Comparison of ENCODE assay signal across 1 cellular context in the genomic region with DNA sequence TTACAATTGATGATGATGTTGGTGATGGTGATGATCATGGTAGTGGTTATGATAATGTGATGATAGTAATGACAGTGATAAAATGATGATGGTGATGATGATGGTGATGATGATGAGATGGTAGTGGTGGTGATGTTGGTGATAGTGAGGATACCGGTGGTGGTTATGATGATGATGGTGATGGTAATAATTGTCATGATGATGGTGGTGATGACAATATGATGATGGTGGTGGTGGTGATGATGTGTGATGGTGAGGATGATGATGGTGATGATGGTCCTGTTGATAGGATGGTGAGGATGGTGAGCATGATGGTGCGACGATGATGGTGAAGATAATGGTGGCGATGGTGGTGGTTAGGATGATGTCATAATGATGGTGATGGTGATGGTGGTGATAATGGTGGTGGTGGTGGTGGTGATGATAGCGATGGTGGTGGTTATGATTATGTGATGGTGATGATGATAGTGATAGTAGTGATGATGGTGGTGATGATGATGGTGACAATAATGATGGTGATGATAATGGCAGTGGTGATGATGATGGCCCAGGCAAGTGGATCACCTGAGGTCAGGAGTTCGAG.
TF ChIP-seq lines count a peak whose summit lies in the region.

No MANE protein-coding gene starts in this region.

TF ChIP-seq in H1, 55 proteins besides CTCF, POLR2A, EP300 and RAD21 (continued from another document):
- no peak for TF ChIP-seq SP4 (IDR thresholded peaks at IDR 0.05; ENCODE audit: low read length)
- TF ChIP-seq, protein P1, sequence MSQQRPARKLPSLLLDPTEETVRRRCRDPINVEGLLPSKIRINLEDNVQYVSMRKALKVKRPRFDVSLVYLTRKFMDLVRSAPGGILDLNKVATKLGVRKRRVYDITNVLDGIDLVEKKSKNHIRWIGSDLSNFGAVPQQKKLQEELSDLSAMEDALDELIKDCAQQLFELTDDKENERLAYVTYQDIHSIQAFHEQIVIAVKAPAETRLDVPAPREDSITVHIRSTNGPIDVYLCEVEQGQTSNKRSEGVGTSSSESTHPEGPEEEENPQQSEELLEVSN (IDR thresholded peaks at IDR 0.05): no peak
- no peak for TF ChIP-seq TAF7 (optimal IDR thresholded peaks at IDR 0.05; ENCODE audit: borderline replicate concordance, low read depth, low read length)
- TF ChIP-seq FOSL1 (IDR thresholded peaks at IDR 0.05; ENCODE audit: insufficient read depth, low read depth, low read length): no peak
- TF ChIP-seq, protein P2, sequence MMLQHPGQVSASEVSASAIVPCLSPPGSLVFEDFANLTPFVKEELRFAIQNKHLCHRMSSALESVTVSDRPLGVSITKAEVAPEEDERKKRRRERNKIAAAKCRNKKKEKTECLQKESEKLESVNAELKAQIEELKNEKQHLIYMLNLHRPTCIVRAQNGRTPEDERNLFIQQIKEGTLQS (IDR thresholded peaks at IDR 0.05; ENCODE audit: insufficient read depth, low read depth, low read length): no peak
- no peak for TF ChIP-seq KDM1A (IDR thresholded peaks at IDR 0.05; ENCODE audit: borderline replicate concordance, low read length)
- no peak for TF ChIP-seq KDM4A (IDR thresholded peaks at IDR 0.05; ENCODE audit: low read depth, low read length, severe bottlenecking)
- no peak for TF ChIP-seq SRF (IDR thresholded peaks at IDR 0.05; ENCODE audit: low read depth, low read length)
- TF ChIP-seq, protein P3, sequence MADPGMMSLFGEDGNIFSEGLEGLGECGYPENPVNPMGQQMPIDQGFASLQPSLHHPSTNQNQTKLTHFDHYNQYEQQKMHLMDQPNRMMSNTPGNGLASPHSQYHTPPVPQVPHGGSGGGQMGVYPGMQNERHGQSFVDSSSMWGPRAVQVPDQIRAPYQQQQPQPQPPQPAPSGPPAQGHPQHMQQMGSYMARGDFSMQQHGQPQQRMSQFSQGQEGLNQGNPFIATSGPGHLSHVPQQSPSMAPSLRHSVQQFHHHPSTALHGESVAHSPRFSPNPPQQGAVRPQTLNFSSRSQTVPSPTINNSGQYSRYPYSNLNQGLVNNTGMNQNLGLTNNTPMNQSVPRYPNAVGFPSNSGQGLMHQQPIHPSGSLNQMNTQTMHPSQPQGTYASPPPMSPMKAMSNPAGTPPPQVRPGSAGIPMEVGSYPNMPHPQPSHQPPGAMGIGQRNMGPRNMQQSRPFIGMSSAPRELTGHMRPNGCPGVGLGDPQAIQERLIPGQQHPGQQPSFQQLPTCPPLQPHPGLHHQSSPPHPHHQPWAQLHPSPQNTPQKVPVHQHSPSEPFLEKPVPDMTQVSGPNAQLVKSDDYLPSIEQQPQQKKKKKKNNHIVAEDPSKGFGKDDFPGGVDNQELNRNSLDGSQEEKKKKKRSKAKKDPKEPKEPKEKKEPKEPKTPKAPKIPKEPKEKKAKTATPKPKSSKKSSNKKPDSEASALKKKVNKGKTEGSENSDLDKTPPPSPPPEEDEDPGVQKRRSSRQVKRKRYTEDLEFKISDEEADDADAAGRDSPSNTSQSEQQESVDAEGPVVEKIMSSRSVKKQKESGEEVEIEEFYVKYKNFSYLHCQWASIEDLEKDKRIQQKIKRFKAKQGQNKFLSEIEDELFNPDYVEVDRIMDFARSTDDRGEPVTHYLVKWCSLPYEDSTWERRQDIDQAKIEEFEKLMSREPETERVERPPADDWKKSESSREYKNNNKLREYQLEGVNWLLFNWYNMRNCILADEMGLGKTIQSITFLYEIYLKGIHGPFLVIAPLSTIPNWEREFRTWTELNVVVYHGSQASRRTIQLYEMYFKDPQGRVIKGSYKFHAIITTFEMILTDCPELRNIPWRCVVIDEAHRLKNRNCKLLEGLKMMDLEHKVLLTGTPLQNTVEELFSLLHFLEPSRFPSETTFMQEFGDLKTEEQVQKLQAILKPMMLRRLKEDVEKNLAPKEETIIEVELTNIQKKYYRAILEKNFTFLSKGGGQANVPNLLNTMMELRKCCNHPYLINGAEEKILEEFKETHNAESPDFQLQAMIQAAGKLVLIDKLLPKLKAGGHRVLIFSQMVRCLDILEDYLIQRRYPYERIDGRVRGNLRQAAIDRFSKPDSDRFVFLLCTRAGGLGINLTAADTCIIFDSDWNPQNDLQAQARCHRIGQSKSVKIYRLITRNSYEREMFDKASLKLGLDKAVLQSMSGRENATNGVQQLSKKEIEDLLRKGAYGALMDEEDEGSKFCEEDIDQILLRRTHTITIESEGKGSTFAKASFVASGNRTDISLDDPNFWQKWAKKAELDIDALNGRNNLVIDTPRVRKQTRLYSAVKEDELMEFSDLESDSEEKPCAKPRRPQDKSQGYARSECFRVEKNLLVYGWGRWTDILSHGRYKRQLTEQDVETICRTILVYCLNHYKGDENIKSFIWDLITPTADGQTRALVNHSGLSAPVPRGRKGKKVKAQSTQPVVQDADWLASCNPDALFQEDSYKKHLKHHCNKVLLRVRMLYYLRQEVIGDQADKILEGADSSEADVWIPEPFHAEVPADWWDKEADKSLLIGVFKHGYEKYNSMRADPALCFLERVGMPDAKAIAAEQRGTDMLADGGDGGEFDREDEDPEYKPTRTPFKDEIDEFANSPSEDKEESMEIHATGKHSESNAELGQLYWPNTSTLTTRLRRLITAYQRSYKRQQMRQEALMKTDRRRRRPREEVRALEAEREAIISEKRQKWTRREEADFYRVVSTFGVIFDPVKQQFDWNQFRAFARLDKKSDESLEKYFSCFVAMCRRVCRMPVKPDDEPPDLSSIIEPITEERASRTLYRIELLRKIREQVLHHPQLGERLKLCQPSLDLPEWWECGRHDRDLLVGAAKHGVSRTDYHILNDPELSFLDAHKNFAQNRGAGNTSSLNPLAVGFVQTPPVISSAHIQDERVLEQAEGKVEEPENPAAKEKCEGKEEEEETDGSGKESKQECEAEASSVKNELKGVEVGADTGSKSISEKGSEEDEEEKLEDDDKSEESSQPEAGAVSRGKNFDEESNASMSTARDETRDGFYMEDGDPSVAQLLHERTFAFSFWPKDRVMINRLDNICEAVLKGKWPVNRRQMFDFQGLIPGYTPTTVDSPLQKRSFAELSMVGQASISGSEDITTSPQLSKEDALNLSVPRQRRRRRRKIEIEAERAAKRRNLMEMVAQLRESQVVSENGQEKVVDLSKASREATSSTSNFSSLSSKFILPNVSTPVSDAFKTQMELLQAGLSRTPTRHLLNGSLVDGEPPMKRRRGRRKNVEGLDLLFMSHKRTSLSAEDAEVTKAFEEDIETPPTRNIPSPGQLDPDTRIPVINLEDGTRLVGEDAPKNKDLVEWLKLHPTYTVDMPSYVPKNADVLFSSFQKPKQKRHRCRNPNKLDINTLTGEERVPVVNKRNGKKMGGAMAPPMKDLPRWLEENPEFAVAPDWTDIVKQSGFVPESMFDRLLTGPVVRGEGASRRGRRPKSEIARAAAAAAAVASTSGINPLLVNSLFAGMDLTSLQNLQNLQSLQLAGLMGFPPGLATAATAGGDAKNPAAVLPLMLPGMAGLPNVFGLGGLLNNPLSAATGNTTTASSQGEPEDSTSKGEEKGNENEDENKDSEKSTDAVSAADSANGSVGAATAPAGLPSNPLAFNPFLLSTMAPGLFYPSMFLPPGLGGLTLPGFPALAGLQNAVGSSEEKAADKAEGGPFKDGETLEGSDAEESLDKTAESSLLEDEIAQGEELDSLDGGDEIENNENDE (IDR thresholded peaks at IDR 0.05; ENCODE audit: insufficient replicate concordance, low read length): no peak
- no peak for TF ChIP-seq GTF2F1 (IDR thresholded peaks at IDR 0.05; ENCODE audit: borderline replicate concordance, low read depth, low read length)
- no peak for TF ChIP-seq JUND (IDR thresholded peaks at IDR 0.05; ENCODE audit: low read length)
- no peak for TF ChIP-seq CHD2 (IDR thresholded peaks at IDR 0.05; ENCODE audit: low read length)
- no peak for TF ChIP-seq EGR1 (IDR thresholded peaks at IDR 0.05; ENCODE audit: borderline replicate concordance, low read depth, low read length)
